Comparison of ENCODE assay signal across 8 cellular contexts in genomic region chr19:55580628-55581144, GRCh38. TPM values are rescaled to one million over a fixed set of nuclear protein-coding genes. Genes with fewer than 3 reads are reported as not detected.
DNase-seq lines count a peak whose midpoint lies in the region; ATAC-seq and TF ChIP-seq lines count a peak whose summit lies in the region.

ZNF579 (minus strand) TSS chr19:55580848; CDS start chr19:55579639, 1,209 bp downstream.

- peaks cover 21% of the 10 kb centered on the region for H3K4me1 Mint-ChIP-seq in T-helper 2 cell treated with Interferon-gamma antibody and Interleukin-4, amounts not matched to agents 5 μg/mL and 100 μg/mL, for 36 hours (ENCODE audit: low read depth)

- H3K4me1 ChIP-seq in uterus = no peaks in the 10 kb centered on the region

- ATAC-seq in GM21381 (IDR thresholded peaks at IDR 0.05; ENCODE audit: unreplicated experiment) = peak; percentile 54

- peaks cover 9% of the 10 kb centered on the region for H3K27me3 Mint-ChIP-seq in T-helper 2 cell treated with Interferon-gamma antibody and Interleukin-4, amounts not matched to agents 5 μg/mL and 100 μg/mL, for 36 hours (ENCODE audit: low read depth)

- no peaks in the 10 kb centered on the region for H3K27me3 ChIP-seq in uterus

- no peaks in the 10 kb centered on the region for H3K36me3 ChIP-seq in uterus

- in situ Hi-C loops in ACHN (cut with HindIII; ENCODE audit: low pct_ligation_motif_present, low pct_unique_long_range_greater_than_20kb, low sequenced_read_pairs) = no loop called here

- peak within 1 kb of the TSS; percentile 90 for H3K27ac Mint-ChIP-seq in T-helper 2 cell treated with Interferon-gamma antibody and Interleukin-4, amounts not matched to agents 5 μg/mL and 100 μg/mL, for 36 hours

- no peak for TF ChIP-seq CTCF in uterus (IDR thresholded peaks at IDR 0.05)

- peak within 1 kb of the TSS; percentile 77 to 93 for H3K4me3 ChIP-seq in uterus

- H3K36me3 Mint-ChIP-seq in T-helper 2 cell treated with Interferon-gamma antibody and Interleukin-4, amounts not matched to agents 5 μg/mL and 100 μg/mL, for 36 hours (ENCODE audit: low read depth) = peaks cover 8% of the 10 kb centered on the region

- DNase-seq in ACHN = peak; percentile 88
- DNase-seq in NCI-H187 (lab: John Stamatoyannopoulos, UW) = peak; percentile 81 to 91
- DNase-seq in T-helper 2 cell treated with Interferon-gamma antibody and Interleukin-4, amounts not matched to agents 5 μg/mL and 100 μg/mL, for 36 hours (ENCODE audit: low spot score) = peak; percentile 74
- DNase-seq in astrocyte of the hippocampus (ENCODE audit: low read depth, low spot score) = peak; percentile 95
- peak; percentile 68 to 92 for DNase-seq in hippocampal formation (lab: John Stamatoyannopoulos, UW)
- peak; percentile 68 for DNase-seq in renal cortical epithelial cell (ENCODE audit: low read depth)
- DNase-seq in uterus = peak; percentile 87 to 89

- H3K27ac ChIP-seq in uterus = peak within 1 kb of the TSS; percentile 90 to 95

- no peaks in the 10 kb centered on the region for H3K9me3 ChIP-seq in uterus

- intact Hi-C loops in uterus (cut with DNase I; ENCODE audit: low total_unique reads) = no loop called here

- peak in 1 of 2 donors; percentile 11 for TF ChIP-seq POLR2A in uterus (IDR thresholded peaks at IDR 0.05)

- H3K9me3 Mint-ChIP-seq in T-helper 2 cell treated with Interferon-gamma antibody and Interleukin-4, amounts not matched to agents 5 μg/mL and 100 μg/mL, for 36 hours = no peaks in the 10 kb centered on the region

- peak within 1 kb of the TSS; percentile 91 for H3K4me3 Mint-ChIP-seq in T-helper 2 cell treated with Interferon-gamma antibody and Interleukin-4, amounts not matched to agents 5 μg/mL and 100 μg/mL, for 36 hours

RNA-seq across cellular contexts. Expression of gene ZNF579, which starts in this region (rescaled TPM):
- 3.1 and 12.4 TPM in 2 replicates for total RNA-seq in renal cortical epithelial cell
- 10 to 100 TPM in 1 of 4 donors, 1 to 10 TPM in 1, not detected in 2; 4.4 to 21.9 TPM for total RNA-seq in uterus

Comparison
In these comparisons a context has a peak if more than half of its experiments do, and no peak if none do; other contexts are left out.
1. Peak in every context shown above with its lines: DNase-seq, ATAC-seq, H3K4me3 ChIP-seq and H3K27ac ChIP-seq.